ENCODE assay signal across 8 cellular contexts in genomic region chr16:74868501-74868900, GRCh38.
DNase-seq lines count a peak whose midpoint lies in the region; ATAC-seq lines count a peak whose summit lies in the region.

No MANE protein-coding gene starts in this region.

- H3K36me3 ChIP-seq in ACC112 (ENCODE audit: insufficient read depth, low read length) (no peaks in the 10 kb centered on the region), GM23248 (ENCODE audit: low read depth) (no peaks in the 10 kb centered on the region), iPS-18a (ENCODE audit: control insufficient read depth, low read depth, low read length) (no peaks in the 10 kb centered on the region)

- H3K9ac ChIP-seq in GM23248, result no peak overlapping the region
- no peak overlapping the region for H3K9ac ChIP-seq in iPS-18a (ENCODE audit: low read length)

- H3K27me3 ChIP-seq in ACC112 (ENCODE audit: insufficient read depth, low read length) (no peaks in the 10 kb centered on the region), GM23248 (replicated peaks; ENCODE audit: insufficient read depth) (no peaks in the 10 kb centered on the region), iPS-18a (ENCODE audit: control insufficient read depth, insufficient read depth, low read length) (no peaks in the 10 kb centered on the region)

- peaks cover 8% of the 10 kb centered on the region for H3K4me1 Mint-ChIP-seq in activated naive CD8-positive, alpha-beta T cell treated with anti-CD3 and anti-CD28 coated beads for 36 hours

- no peaks in the 10 kb centered on the region for H3K9me3 ChIP-seq in GM23248 (ENCODE audit: low read depth)
- no peaks in the 10 kb centered on the region for H3K9me3 ChIP-seq in iPS-18a (ENCODE audit: control insufficient read depth, low read depth, low read length)

- H4K20me1 ChIP-seq in GM23248 (ENCODE audit: insufficient read depth), result no peaks in the 10 kb centered on the region

- no peaks in the 10 kb centered on the region for H3K27me3 Mint-ChIP-seq in activated naive CD8-positive, alpha-beta T cell treated with anti-CD3 and anti-CD28 coated beads for 36 hours

- H3F3A ChIP-seq in GM23248 (ENCODE audit: insufficient read depth), result no peaks in the 10 kb centered on the region

- no peak overlapping the region for H3K4me3 Mint-ChIP-seq in activated naive CD8-positive, alpha-beta T cell treated with anti-CD3 and anti-CD28 coated beads for 36 hours

- peak overlapping the region; percentile 78 for H3K27ac Mint-ChIP-seq in activated naive CD8-positive, alpha-beta T cell treated with anti-CD3 and anti-CD28 coated beads for 36 hours

- in situ Hi-C loops in GM23248 (cut with MboI), result loop anchor here (10.0 kb wide), 1 partner anchor 164 kb away; the partner anchor contains the start of gene MLKL

- peaks cover 5% of the 10 kb centered on the region for H3K36me3 Mint-ChIP-seq in activated naive CD8-positive, alpha-beta T cell treated with anti-CD3 and anti-CD28 coated beads for 36 hours

- no peaks in the 10 kb centered on the region for H3K79me2 ChIP-seq in ACC112 (ENCODE audit: control insufficient read depth, insufficient read depth, low read length, unreplicated experiment)
- H3K79me2 ChIP-seq in GM23248 (ENCODE audit: insufficient read depth), result no peaks in the 10 kb centered on the region

- peak overlapping the region; percentile 37 for H3K27ac ChIP-seq in ACC112 (ENCODE audit: low read depth, low read length)
- no peak overlapping the region for H3K27ac ChIP-seq in GM23248
- no peak overlapping the region for H3K27ac ChIP-seq in iPS-18a (ENCODE audit: low read length)

- DNase-seq in GM23248 (peak; percentile 53), anterior cingulate cortex (lab: John Stamatoyannopoulos, UW) (no peak), dedifferentiated amniotic fluid mesenchymal stem cell (ENCODE audit: extremely low spot score) (no peak), NCI-H1092 treated with DMSO at 0.1 percent for 48 hours (lab: John Stamatoyannopoulos, UW) (no peak)
- DNase-seq in activated naive CD8-positive, alpha-beta T cell treated with anti-CD3 and anti-CD28 coated beads for 36 hours, result no peak

- no peaks in the 10 kb centered on the region for H3K9me2 ChIP-seq in GM23248 (ENCODE audit: insufficient read depth)

- 4 to 6% methylated on average over 6 of the region's 6 CpGs for WGBS in GM23248 (ENCODE audit: low coverage in 1 of 2, low lambda C conversion rate in 2 of 2, missing lambda C conversion rate in 2 of 2), 2 experiments

- no peak overlapping the region for H2AFZ ChIP-seq in ACC112 (ENCODE audit: low read length, unreplicated experiment)
- peak overlapping the region; percentile 36; the same call in 1 of the 2 replicates for H2AFZ ChIP-seq in GM23248

- ATAC-seq in HG03097 (IDR thresholded peaks at IDR 0.05; ENCODE audit: low FRiP score, unreplicated experiment), result no peak

- H3K4me3 ChIP-seq in ACC112 (ENCODE audit: low read depth, low read length) (no peak overlapping the region), GM23248 (no peak overlapping the region), iPS-18a (ENCODE audit: low read length) (peak overlapping the region; percentile 41)

- H3K4me1 ChIP-seq in ACC112 (ENCODE audit: control insufficient read depth, insufficient read depth, low read length, unreplicated experiment), result peaks cover 8% of the 10 kb centered on the region
- H3K4me1 ChIP-seq in GM23248 (ENCODE audit: insufficient read depth), result peaks cover 15% of the 10 kb centered on the region
- peaks cover 33% of the 10 kb centered on the region for H3K4me1 ChIP-seq in iPS-18a (ENCODE audit: control insufficient read depth, low read depth, low read length)

- peak overlapping the region; percentile 10 for H3K4me2 ChIP-seq in GM23248 (ENCODE audit: unreplicated experiment)

- no peaks in the 10 kb centered on the region for H3K9me3 Mint-ChIP-seq in activated naive CD8-positive, alpha-beta T cell treated with anti-CD3 and anti-CD28 coated beads for 36 hours
